In the genomic region with DNA sequence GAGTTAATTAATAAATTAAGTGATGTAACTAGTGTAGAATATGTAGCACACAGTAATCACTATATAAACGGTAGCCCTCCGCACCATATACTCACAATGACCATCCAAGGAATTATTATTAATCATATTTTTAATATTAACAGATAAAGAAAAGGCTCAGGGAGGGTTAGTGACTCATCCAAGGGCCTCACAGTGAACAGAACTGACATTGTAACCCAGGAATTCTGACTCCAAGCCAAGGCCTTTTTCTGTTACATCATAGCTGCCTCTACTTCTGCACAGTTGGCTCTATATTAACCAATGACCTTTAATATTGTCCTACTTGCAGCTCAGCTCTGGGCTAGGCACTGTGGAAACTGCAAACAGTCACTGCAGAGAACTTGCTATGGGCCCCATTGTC, we compare ENCODE assay signal across 2 cellular contexts.
TF ChIP-seq lines count a peak whose summit lies in the region.

No MANE protein-coding gene starts in this region.

TF ChIP-seq in SK-N-SH, 30 proteins besides CTCF, POLR2A, EP300 and RAD21 (continued from another document):
- TF ChIP-seq, protein P1, sequence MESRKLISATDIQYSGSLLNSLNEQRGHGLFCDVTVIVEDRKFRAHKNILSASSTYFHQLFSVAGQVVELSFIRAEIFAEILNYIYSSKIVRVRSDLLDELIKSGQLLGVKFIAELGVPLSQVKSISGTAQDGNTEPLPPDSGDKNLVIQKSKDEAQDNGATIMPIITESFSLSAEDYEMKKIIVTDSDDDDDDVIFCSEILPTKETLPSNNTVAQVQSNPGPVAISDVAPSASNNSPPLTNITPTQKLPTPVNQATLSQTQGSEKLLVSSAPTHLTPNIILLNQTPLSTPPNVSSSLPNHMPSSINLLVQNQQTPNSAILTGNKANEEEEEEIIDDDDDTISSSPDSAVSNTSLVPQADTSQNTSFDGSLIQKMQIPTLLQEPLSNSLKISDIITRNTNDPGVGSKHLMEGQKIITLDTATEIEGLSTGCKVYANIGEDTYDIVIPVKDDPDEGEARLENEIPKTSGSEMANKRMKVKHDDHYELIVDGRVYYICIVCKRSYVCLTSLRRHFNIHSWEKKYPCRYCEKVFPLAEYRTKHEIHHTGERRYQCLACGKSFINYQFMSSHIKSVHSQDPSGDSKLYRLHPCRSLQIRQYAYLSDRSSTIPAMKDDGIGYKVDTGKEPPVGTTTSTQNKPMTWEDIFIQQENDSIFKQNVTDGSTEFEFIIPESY (IDR thresholded peaks at IDR 0.05; ENCODE audit: borderline replicate concordance, low read depth): no peak

TF ChIP-seq in SK-N-SH treated with all-trans-retinoic acid at 6 μM for 48 hours, 23 proteins besides CTCF, POLR2A, EP300 and RAD21 (continued from another document):
- TF ChIP-seq, protein P2, sequence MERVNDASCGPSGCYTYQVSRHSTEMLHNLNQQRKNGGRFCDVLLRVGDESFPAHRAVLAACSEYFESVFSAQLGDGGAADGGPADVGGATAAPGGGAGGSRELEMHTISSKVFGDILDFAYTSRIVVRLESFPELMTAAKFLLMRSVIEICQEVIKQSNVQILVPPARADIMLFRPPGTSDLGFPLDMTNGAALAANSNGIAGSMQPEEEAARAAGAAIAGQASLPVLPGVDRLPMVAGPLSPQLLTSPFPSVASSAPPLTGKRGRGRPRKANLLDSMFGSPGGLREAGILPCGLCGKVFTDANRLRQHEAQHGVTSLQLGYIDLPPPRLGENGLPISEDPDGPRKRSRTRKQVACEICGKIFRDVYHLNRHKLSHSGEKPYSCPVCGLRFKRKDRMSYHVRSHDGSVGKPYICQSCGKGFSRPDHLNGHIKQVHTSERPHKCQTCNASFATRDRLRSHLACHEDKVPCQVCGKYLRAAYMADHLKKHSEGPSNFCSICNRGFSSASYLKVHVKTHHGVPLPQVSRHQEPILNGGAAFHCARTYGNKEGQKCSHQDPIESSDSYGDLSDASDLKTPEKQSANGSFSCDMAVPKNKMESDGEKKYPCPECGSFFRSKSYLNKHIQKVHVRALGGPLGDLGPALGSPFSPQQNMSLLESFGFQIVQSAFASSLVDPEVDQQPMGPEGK (CRISPR knock-in tag; IDR thresholded peaks at IDR 0.05; ENCODE audit: borderline replicate concordance): no peak
- no peak for TF ChIP-seq ZFP3 (CRISPR knock-in tag; IDR thresholded peaks at IDR 0.05)
- TF ChIP-seq, protein P3, sequence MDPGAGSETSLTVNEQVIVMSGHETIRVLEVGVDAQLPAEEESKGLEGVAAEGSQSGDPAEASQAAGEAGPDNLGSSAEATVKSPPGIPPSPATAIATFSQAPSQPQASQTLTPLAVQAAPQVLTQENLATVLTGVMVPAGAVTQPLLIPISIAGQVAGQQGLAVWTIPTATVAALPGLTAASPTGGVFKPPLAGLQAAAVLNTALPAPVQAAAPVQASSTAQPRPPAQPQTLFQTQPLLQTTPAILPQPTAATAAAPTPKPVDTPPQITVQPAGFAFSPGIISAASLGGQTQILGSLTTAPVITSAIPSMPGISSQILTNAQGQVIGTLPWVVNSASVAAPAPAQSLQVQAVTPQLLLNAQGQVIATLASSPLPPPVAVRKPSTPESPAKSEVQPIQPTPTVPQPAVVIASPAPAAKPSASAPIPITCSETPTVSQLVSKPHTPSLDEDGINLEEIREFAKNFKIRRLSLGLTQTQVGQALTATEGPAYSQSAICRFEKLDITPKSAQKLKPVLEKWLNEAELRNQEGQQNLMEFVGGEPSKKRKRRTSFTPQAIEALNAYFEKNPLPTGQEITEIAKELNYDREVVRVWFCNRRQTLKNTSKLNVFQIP (CRISPR knock-in tag; IDR thresholded peaks at IDR 0.05; ENCODE audit: borderline replicate concordance, low read depth): no peak
- TF ChIP-seq CSDC2 (CRISPR knock-in tag; IDR thresholded peaks at IDR 0.05): no peak
- TF ChIP-seq, protein P4, sequence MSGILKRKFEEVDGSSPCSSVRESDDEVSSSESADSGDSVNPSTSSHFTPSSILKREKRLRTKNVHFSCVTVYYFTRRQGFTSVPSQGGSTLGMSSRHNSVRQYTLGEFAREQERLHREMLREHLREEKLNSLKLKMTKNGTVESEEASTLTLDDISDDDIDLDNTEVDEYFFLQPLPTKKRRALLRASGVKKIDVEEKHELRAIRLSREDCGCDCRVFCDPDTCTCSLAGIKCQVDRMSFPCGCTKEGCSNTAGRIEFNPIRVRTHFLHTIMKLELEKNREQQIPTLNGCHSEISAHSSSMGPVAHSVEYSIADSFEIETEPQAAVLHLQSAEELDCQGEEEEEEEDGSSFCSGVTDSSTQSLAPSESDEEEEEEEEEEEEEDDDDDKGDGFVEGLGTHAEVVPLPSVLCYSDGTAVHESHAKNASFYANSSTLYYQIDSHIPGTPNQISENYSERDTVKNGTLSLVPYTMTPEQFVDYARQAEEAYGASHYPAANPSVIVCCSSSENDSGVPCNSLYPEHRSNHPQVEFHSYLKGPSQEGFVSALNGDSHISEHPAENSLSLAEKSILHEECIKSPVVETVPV (CRISPR knock-in tag; IDR thresholded peaks at IDR 0.05): no peak
- TF ChIP-seq ESRRG (CRISPR knock-in tag; IDR thresholded peaks at IDR 0.05): no peak
- TF ChIP-seq ZFP30 (CRISPR knock-in tag; IDR thresholded peaks at IDR 0.05): no peak
- no peak for TF ChIP-seq ARNTL (CRISPR knock-in tag; IDR thresholded peaks at IDR 0.05; ENCODE audit: borderline replicate concordance, low read depth)
TF ChIP-seq in SK-N-SH treated with all-trans-retinoic acid at 6 μM for 48 hours: peak in this region for 0.
